16 cellular contexts compared by ENCODE assay signal in the genomic region with DNA sequence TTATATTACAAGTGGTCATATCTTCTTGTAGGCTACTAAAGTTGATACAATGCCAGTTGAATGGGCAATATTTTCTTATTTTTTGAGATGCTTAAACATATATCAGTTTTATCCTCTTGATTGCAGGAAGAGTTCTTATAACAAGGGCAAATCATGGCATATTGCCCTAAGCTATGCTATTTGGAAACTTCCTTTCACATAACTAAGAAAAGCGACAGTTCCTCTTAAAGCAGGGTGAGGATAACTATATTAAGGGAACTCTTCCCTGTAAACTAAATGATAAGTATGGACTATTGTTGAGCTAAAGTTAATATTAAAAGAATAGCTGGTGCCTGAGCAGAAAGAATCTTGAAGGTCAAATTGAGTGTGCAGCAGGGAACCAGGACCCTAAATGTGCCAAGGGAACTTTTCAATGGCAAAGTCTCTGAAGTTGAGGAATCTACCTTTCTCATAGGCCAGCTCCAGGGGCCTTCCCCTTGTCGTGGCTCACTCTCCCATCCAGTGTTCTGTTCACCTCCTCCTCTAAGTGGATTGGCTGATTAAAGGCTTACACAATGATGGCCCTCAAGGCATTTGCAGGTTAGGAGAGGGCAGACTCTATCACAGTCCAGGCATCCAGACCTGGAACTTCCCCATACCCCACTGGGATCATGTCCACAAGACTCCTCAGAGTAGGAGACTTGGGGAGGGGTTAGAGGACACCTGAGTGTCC. TPM values are rescaled to one million over a fixed set of nuclear protein-coding genes. Genes with fewer than 3 reads are reported as not detected.
A peak's percentile ranks its signal among the peaks of the same experiment; 100 is the strongest.
DNase-seq lines count a peak whose midpoint lies in the region; ATAC-seq, FAIRE-seq and TF ChIP-seq lines count a peak whose summit lies in the region.
"Had no signal": no experiment of that assay in that cellular context is flagged by ENCODE, and none has a peak within 500 bp of the region (broad histone marks: within the 10 kb centered on the region; RNA-seq: fewer than 3 reads in every experiment).

No MANE protein-coding gene starts in this region.

- H3K36me3 Mint-ChIP-seq in activated CD4-positive, alpha-beta memory T cell treated with anti-CD3 and anti-CD28 coated beads for 36 hours, result peaks cover 7% of the 10 kb centered on the region
- peaks cover 6 to 63% (median 30%) of the 10 kb centered on the region in 3 donors for H3K36me3 Mint-ChIP-seq in naive thymus-derived CD8-positive, alpha-beta T cell

- intact Hi-C loops in activated CD4-positive, alpha-beta memory T cell treated with anti-CD3 and anti-CD28 coated beads for 36 hours (cut with micrococcal nuclease), result no loop called here
- intact Hi-C loops in head of caudate nucleus (cut with DNase I), result no loop called here

- H3K4me3 Mint-ChIP-seq in activated CD4-positive, alpha-beta memory T cell treated with anti-CD3 and anti-CD28 coated beads for 36 hours, result peak overlapping the region; percentile 75
- peak overlapping the region; percentile 77 to 99 (median 89) for H3K4me3 Mint-ChIP-seq in naive thymus-derived CD8-positive, alpha-beta T cell
- H3K4me3 Mint-ChIP-seq: nephron had no signal

- ATAC-seq in naive thymus-derived CD8-positive, alpha-beta T cell, result no peak
- ATAC-seq: left lung, sciatic nerve had no signal

- peak overlapping the region; percentile 91 for H3K27ac Mint-ChIP-seq in activated CD4-positive, alpha-beta memory T cell treated with anti-CD3 and anti-CD28 coated beads for 36 hours
- peak overlapping the region; percentile 87 to 98 (median 96) for H3K27ac Mint-ChIP-seq in naive thymus-derived CD8-positive, alpha-beta T cell

- CTCF ChIA-PET in activated CD4-positive, alpha-beta memory T cell treated with anti-CD3 and anti-CD28 coated beads for 36 hours (lab: Charles Lee), result interaction anchor here (0.8 to 4.3 kb wide), 7 partner anchors 10 to 91 kb away, joined by 3 to 38 read pairs (median 6); no protein-coding TSS in a partner anchor

- TF ChIP-seq POLR2A in H54 (IDR thresholded peaks at IDR 0.05; ENCODE audit: low read depth, low read length), result no peak

- peak; percentile 27 for FAIRE-seq in H54 (lab: Jason Lieb, UNC)

- POLR2A ChIA-PET in activated CD4-positive, alpha-beta memory T cell treated with anti-CD3 and anti-CD28 coated beads for 36 hours (lab: Charles Lee), result interaction anchor here (1.0 to 2.9 kb wide), 2 partner anchors 13 to 20 kb away, joined by 3 to 12 read pairs; no protein-coding TSS in a partner anchor
- POLR2A ChIA-PET in naive thymus-derived CD8-positive, alpha-beta T cell (lab: Charles Lee), result interaction anchor here (0.7 to 20.1 kb wide), 8 partner anchors 6 to 91 kb away, joined by 3 to 446 read pairs (median 12); no protein-coding TSS in a partner anchor

- peak; percentile 11 for DNase-seq in NCI-H82 (lab: John Stamatoyannopoulos, UW)
- no peak for DNase-seq in NCI-H82 treated with DMSO at 0.1 percent for 48 hours (lab: John Stamatoyannopoulos, UW; ENCODE audit: unreplicated experiment)
- DNase-seq in H54 (ENCODE audit: insufficient read length, low spot score), result no peak
- no peak for DNase-seq in activated CD4-positive, alpha-beta memory T cell treated with anti-CD3 and anti-CD28 coated beads for 36 hours
- no peak for DNase-seq in naive thymus-derived CD8-positive, alpha-beta T cell
- no peak for DNase-seq in head of caudate nucleus
- DNase-seq in hypothalamus (lab: John Stamatoyannopoulos, UW), result no peak
- no peak for DNase-seq in NCI-H2171 (lab: John Stamatoyannopoulos, UW)
- DNase-seq: activated CD4-positive, alpha-beta T cell treated with anti-CD3 and anti-CD28 coated beads, Interleukin-2, amount 50 U/mL, for 48 hours; amniotic stem cell; HCEC 1CT; hippocampal formation; left lung; MG63 had no signal

- H3K9me3 Mint-ChIP-seq in activated CD4-positive, alpha-beta memory T cell treated with anti-CD3 and anti-CD28 coated beads for 36 hours, result no peaks in the 10 kb centered on the region
- H3K9me3 Mint-ChIP-seq in naive thymus-derived CD8-positive, alpha-beta T cell, result no peaks in the 10 kb centered on the region
- H3K9me3 Mint-ChIP-seq: nephron had no signal

- peaks cover 80% of the 10 kb centered on the region for H3K4me1 Mint-ChIP-seq in activated CD4-positive, alpha-beta memory T cell treated with anti-CD3 and anti-CD28 coated beads for 36 hours (ENCODE audit: low read depth)
- peaks cover 44 to 93% (median 90%) of the 10 kb centered on the region in 4 donors for H3K4me1 Mint-ChIP-seq in naive thymus-derived CD8-positive, alpha-beta T cell

- no peaks in the 10 kb centered on the region for H3K27me3 Mint-ChIP-seq in activated CD4-positive, alpha-beta memory T cell treated with anti-CD3 and anti-CD28 coated beads for 36 hours
- no peaks in the 10 kb centered on the region for H3K27me3 Mint-ChIP-seq in naive thymus-derived CD8-positive, alpha-beta T cell

RNA-seq across cellular contexts. Expression of a gene that starts 26.8 kb away (rescaled TPM):
- 100 to 1,000 TPM; 105 to 106 TPM for total RNA-seq in activated CD4-positive, alpha-beta memory T cell treated with anti-CD3 and anti-CD28 coated beads for 36 hours
- total RNA-seq in naive thymus-derived CD8-positive, alpha-beta T cell, result 100 to 1,000 TPM; 579 to 642 TPM
- polyA plus RNA-seq in naive thymus-derived CD8-positive, alpha-beta T cell, result 100 to 1,000 TPM; 181 to 431 (median 312) TPM

Comparison
In these comparisons a context has a peak if more than half of its experiments do, and no peak if none do; other contexts are left out.
1. RNA of a gene that starts 26.8 kb away (total RNA-seq): 579 to 642 TPM in naive thymus-derived CD8-positive, alpha-beta T cell; 105 to 106 TPM in activated CD4-positive, alpha-beta memory T cell treated with anti-CD3 and anti-CD28 coated beads for 36 hours; every median in the first group is over 4 times any median in the second.